1 cellular context compared by ENCODE assay signal in the genomic region with DNA sequence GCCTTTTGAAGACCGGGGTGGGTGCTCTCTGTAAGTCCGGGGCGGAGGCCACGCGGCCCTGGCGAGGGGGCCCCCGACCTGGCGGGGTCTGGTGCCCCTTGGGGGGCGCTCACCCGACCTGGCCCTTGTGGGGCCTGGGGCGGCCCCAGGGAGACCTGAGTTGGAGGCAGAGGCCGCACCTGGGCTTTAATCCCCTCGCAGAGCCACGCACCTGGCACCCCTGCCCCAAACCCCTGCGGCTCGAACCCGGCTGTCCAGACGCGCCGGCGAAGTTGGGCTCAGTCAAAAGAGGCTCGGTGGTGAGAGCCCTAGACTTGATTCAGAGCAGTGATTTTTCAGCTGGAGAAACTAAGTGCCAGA.
TF ChIP-seq lines count a peak whose summit lies in the region.

No MANE protein-coding gene starts in this region.

TF ChIP-seq in H1, 55 proteins besides CTCF, POLR2A, EP300 and RAD21:
- TF ChIP-seq KDM4A (IDR thresholded peaks at IDR 0.05; ENCODE audit: low read depth, low read length, severe bottlenecking), result peak; percentile 90
- TF ChIP-seq CBX8 (IDR thresholded peaks at IDR 0.05; ENCODE audit: borderline replicate concordance, low read depth, low read length), result no peak
- TF ChIP-seq TCF12 (IDR thresholded peaks at IDR 0.05; ENCODE audit: low read depth, low read length), result 0 out of 2 replicates have a peak, but pooled peaks have one; percentile 19
TF ChIP-seq in H1: peak in this region for 2.
